Comparison of ENCODE assay signal across 8 cellular contexts in genomic region chr3:128725932-128726690, GRCh38. TPM values are rescaled to one million over a fixed set of nuclear protein-coding genes. Genes with fewer than 3 reads are reported as not detected.
A peak's percentile ranks its signal among the peaks of the same experiment; 100 is the strongest.
DNase-seq lines count a peak whose midpoint lies in the region; ATAC-seq and TF ChIP-seq lines count a peak whose summit lies in the region.

Gene RAB7A (plus strand): TSS chr3:128726183. CDS start chr3:128795368, 69,185 bp downstream.

- intact Hi-C loops in breast epithelium (cut with DNase I; ENCODE audit: low total_unique reads): no loop called here

- H3K36me3 ChIP-seq in ACC112 (ENCODE audit: insufficient read depth, low read length) (0 out of 2 replicates have a peak, but pooled peaks cover 1% of the 10 kb centered on the region), breast epithelium (no peaks in the 10 kb centered on the region)

- 0 out of 2 replicates have a peak, but pooled peaks cover 5% of the 10 kb centered on the region for H3K27me3 ChIP-seq in ACC112 (ENCODE audit: insufficient read depth, low read length)
- H3K27me3 ChIP-seq in breast epithelium: no peaks in the 10 kb centered on the region

- H2AFZ ChIP-seq in ACC112 (ENCODE audit: low read length, unreplicated experiment): peak within 1 kb of the TSS; percentile 78

- H3K9me3 ChIP-seq in breast epithelium (no peaks in the 10 kb centered on the region), iPS-18c (ENCODE audit: control insufficient read depth, insufficient read depth, low read length) (no peaks in the 10 kb centered on the region)

- peaks cover 56% of the 10 kb centered on the region for H3K79me2 ChIP-seq in ACC112 (ENCODE audit: control insufficient read depth, insufficient read depth, low read length, unreplicated experiment)

- H3K27ac ChIP-seq in ACC112 (ENCODE audit: low read depth, low read length) (peak within 1 kb of the TSS; percentile 90), VCaP (peak within 1 kb of the TSS; percentile 90), breast epithelium (peak within 1 kb of the TSS; percentile 100), skin epidermis (peak within 1 kb of the TSS; percentile 90 to 100 (median 99))

- peak within 1 kb of the TSS; percentile 84 for H3K4me3 ChIP-seq in ACC112 (ENCODE audit: low read depth, low read length)
- peak within 1 kb of the TSS; percentile 99 to 100 (median 99) for H3K4me3 ChIP-seq in breast epithelium
- H3K4me3 ChIP-seq in iPS-18c (ENCODE audit: insufficient read depth, low read depth, low read length): peak within 1 kb of the TSS; percentile 97
- peak within 1 kb of the TSS; percentile 92 to 100 (median 94) for H3K4me3 ChIP-seq in skin epidermis

- ATAC-seq in GM18870 (IDR thresholded peaks at IDR 0.05; ENCODE audit: unreplicated experiment): peak; percentile 90
- peak; percentile 96 for ATAC-seq in HG03135 (IDR thresholded peaks at IDR 0.05; ENCODE audit: unreplicated experiment)

- TF ChIP-seq CTCF in VCaP (conservative IDR thresholded peaks at IDR 0.05): no peak
- no peak for TF ChIP-seq CTCF in breast epithelium (IDR thresholded peaks at IDR 0.05)

- TF ChIP-seq POLR2A in breast epithelium (IDR thresholded peaks at IDR 0.05): peak; percentile 88

- H3K4me1 ChIP-seq in ACC112 (ENCODE audit: control insufficient read depth, insufficient read depth, low read length, unreplicated experiment) (peaks cover 15% of the 10 kb centered on the region), breast epithelium (peaks cover 6 to 13% of the 10 kb centered on the region in 2 donors)

- DNase-seq in NCI-H2196 treated with DMSO at 0.1 percent for 48 hours (lab: John Stamatoyannopoulos, UW; ENCODE audit: unreplicated experiment) (peak; percentile 98), breast epithelium (ENCODE audit: low spot score in 2 of 2) (peak; percentile 98 to 99)

RNA-seq across cellular contexts. Expression of gene RAB7A, which starts in this region (rescaled TPM):
- 100 to 1,000 TPM; 105 to 114 (median 110) TPM for total RNA-seq in breast epithelium

Comparison
In these comparisons a context has a peak if more than half of its experiments do, and no peak if none do; other contexts are left out.
1. Peak in every context shown above with its lines: DNase-seq, ATAC-seq, H3K4me3 ChIP-seq and H3K27ac ChIP-seq.